In the genomic region with DNA sequence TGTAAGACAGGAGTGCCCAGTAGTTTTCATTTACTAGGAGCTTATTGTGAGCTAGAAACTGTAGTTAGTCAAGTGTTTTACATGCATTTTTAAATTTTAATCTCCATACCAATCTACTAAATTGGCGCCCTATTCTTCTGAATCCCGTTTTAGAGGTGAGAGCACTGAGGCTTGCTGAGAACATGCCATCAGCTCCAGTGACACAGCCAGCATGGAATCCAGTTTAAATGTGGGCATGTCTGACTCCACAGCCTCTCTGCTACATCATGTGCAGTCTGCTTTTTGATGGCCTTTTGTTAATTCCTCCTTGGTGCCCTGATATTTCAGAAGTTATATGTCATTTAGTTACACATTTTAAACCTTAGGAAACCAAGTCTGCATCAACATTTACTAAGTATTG, we compare ENCODE assay signal across 10 cellular contexts.
"Had no signal": no experiment of that assay in that cellular context is flagged by ENCODE, and none has a peak within 500 bp of the region (broad histone marks: within the 10 kb centered on the region; RNA-seq: fewer than 3 reads in every experiment).

No MANE protein-coding gene starts in this region.

- H3K9me3 Mint-ChIP-seq: activated naive CD4-positive, alpha-beta T cell treated with anti-CD3 and anti-CD28 coated beads, Interleukin-2, amount 10 ng/mL, durations not matched to agents 7 days and 5 days; activated T-helper 2 cell treated with anti-CD3 and anti-CD28 coated beads, Interferon-gamma antibody, Interleukin-2, Interleukin-4, amounts not matched to agents 10 μg/mL and 5 μg/mL and 100 μg/mL, durations not matched to agents 14 hours and 24 hours and 36 hours had no signal

- H3K9me3 ChIP-seq: breast epithelium, esophagus muscularis mucosa, ovary, tibial nerve had no signal

- DNase-seq: activated CD4-positive, alpha-beta T cell treated with anti-CD3 and anti-CD28 coated beads for 48 hours; activated naive CD4-positive, alpha-beta T cell treated with anti-CD3 and anti-CD28 coated beads, Interleukin-2, amount 10 ng/mL, durations not matched to agents 7 days and 5 days; left ventricle myocardium superior; ovary; T-helper 9 cell had no signal

- H3K36me3 Mint-ChIP-seq: activated naive CD4-positive, alpha-beta T cell treated with anti-CD3 and anti-CD28 coated beads, Interleukin-2, amount 10 ng/mL, durations not matched to agents 7 days and 5 days had no signal

- H3K27me3 ChIP-seq: breast epithelium, esophagus muscularis mucosa, ovary, tibial nerve had no signal

- H3K27ac ChIP-seq: breast epithelium, ovary, skin epidermis had no signal

- H3K4me3 ChIP-seq: breast epithelium, esophagus muscularis mucosa, ovary, skin epidermis, tibial nerve had no signal

- H3K36me3 ChIP-seq: breast epithelium, esophagus muscularis mucosa, ovary, tibial nerve had no signal

- H3K27ac Mint-ChIP-seq: activated naive CD4-positive, alpha-beta T cell treated with anti-CD3 and anti-CD28 coated beads, Interleukin-2, amount 10 ng/mL, durations not matched to agents 7 days and 5 days; activated T-helper 2 cell treated with anti-CD3 and anti-CD28 coated beads, Interferon-gamma antibody, Interleukin-2, Interleukin-4, amounts not matched to agents 10 μg/mL and 5 μg/mL and 100 μg/mL, durations not matched to agents 14 hours and 24 hours and 36 hours had no signal

- H3K4me3 Mint-ChIP-seq: activated naive CD4-positive, alpha-beta T cell treated with anti-CD3 and anti-CD28 coated beads, Interleukin-2, amount 10 ng/mL, durations not matched to agents 7 days and 5 days had no signal
